Comparison of ENCODE assay signal across 16 cellular contexts in the genomic region with DNA sequence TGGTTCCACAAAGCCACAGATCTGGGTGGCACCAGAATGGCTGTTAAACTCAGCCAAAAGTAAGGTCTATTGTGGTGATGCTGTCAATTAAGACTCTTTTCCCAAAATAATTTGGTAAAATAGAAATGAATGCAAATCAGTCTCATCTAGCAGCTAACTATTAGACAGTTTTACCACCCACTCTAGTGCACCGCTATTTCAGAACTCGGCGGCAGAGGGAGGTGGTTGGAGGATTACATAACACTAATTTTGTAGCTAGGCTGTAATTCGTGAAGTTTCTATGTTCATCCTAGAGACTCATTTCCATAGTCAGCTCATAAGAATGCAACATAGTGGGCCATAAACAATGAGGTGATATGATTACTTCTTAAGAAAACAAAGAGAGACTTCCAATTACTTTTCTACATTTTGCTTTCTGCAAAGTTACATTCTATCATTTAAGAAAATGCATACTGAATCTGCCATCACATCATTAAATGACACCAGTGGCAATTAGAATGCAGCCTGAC.
DNase-seq lines count a peak whose midpoint lies in the region; ATAC-seq and TF ChIP-seq lines count a peak whose summit lies in the region.
"Had no signal": no experiment of that assay in that cellular context is flagged by ENCODE, and none has a peak within 500 bp of the region (broad histone marks: within the 10 kb centered on the region; RNA-seq: fewer than 3 reads in every experiment).

No MANE protein-coding gene starts in this region.

- no peaks in the 10 kb centered on the region for H3K9me3 ChIP-seq in breast epithelium
- H3K9me3 ChIP-seq: BE2C, Caco-2 had no signal

- H3K27me3 Mint-ChIP-seq in GM23338 (ENCODE audit: insufficient read depth, low read depth, poor library complexity) = peaks cover 1% of the 10 kb centered on the region
- H3K27me3 Mint-ChIP-seq: CD4-positive, alpha-beta T cell had no signal

- H3F3A ChIP-seq in GM23338 (replicated peaks; ENCODE audit: low read depth) = no peaks in the 10 kb centered on the region

- H3K36me3 ChIP-seq in GM23338 (ENCODE audit: insufficient read depth) = no peaks in the 10 kb centered on the region
- H3K36me3 ChIP-seq in breast epithelium = no peaks in the 10 kb centered on the region
- H3K36me3 ChIP-seq: BE2C had no signal

- intact Hi-C loops in breast epithelium (cut with DNase I; ENCODE audit: low total_unique reads) = loop anchor here (5.0 kb wide), 1 partner anchor 727 kb away; no protein-coding TSS in a partner anchor

- no peak overlapping the region for H3K4me2 ChIP-seq in GM23338

- ATAC-seq in GM23338 = no peak
- ATAC-seq: HCT116, HepG2 had no signal

- H3K4me1 Mint-ChIP-seq in GM23338 = peaks cover 3% of the 10 kb centered on the region; the same call in 1 of the 3 replicates

- H3K79me2 ChIP-seq in GM23338 (replicated peaks; ENCODE audit: insufficient read depth) = no peaks in the 10 kb centered on the region

- no peak overlapping the region for H3K4me3 Mint-ChIP-seq in GM23338
- H3K4me3 Mint-ChIP-seq: CD4-positive, alpha-beta T cell; HFFc6 had no signal

- no peak overlapping the region for H3K27ac Mint-ChIP-seq in GM23338
- H3K27ac Mint-ChIP-seq: CD4-positive, alpha-beta T cell; HFFc6 had no signal

- H4K20me1 ChIP-seq in GM23338 (replicated peaks; ENCODE audit: insufficient read depth) = no peaks in the 10 kb centered on the region

- H3K27me3 ChIP-seq in GM23338 (ENCODE audit: insufficient read depth) (no peaks in the 10 kb centered on the region), breast epithelium (no peaks in the 10 kb centered on the region)
- H3K27me3 ChIP-seq: BE2C had no signal

- TF ChIP-seq CTCF in GM23338 (conservative IDR thresholded peaks at IDR 0.05; ENCODE audit: low read depth in 2 of 2) = no peak
- no peak for TF ChIP-seq CTCF in breast epithelium (IDR thresholded peaks at IDR 0.05)

- H3K9me2 ChIP-seq in GM23338 (ENCODE audit: insufficient read depth) = 0 out of 2 replicates have a peak, but pooled peaks cover 3% of the 10 kb centered on the region

- H3K9me3 Mint-ChIP-seq in GM23338 = peaks cover 13% of the 10 kb centered on the region; the same call in 2 of the 3 replicates
- H3K9me3 Mint-ChIP-seq: CD4-positive, alpha-beta T cell had no signal

- DNase-seq in GM23338 (ENCODE audit: low spot score) (no peak), caudate nucleus (lab: John Stamatoyannopoulos, UW) (peak in 23 of 61 donors; percentile 5 to 86 (median 32)), putamen (ENCODE audit: low spot score) (peak; percentile 77), DMS79 (lab: John Stamatoyannopoulos, UW) (no peak), GDM1 (lab: John Stamatoyannopoulos, UW) (no peak), breast epithelium (ENCODE audit: low spot score in 2 of 2) (no peak)
- DNase-seq: BE2C; C1 segment of cervical spinal cord; Caco-2; CD4-positive, alpha-beta T cell; GF-D8; GOT3; H7; HFFc6 had no signal

- H3K4me3 ChIP-seq in GM23338 (no peak overlapping the region), breast epithelium (no peak overlapping the region)

- no peak overlapping the region for H3K27ac ChIP-seq in GM23338 (ENCODE audit: low read depth)
- peak overlapping the region; percentile 27 for H3K27ac ChIP-seq in caudate nucleus (ENCODE audit: low read depth, low read length)
- H3K27ac ChIP-seq in breast epithelium = no peak overlapping the region

- no peak for TF ChIP-seq POLR2A in breast epithelium (IDR thresholded peaks at IDR 0.05)

- H3K4me1 ChIP-seq in GM23338 (ENCODE audit: insufficient read depth) (no peaks in the 10 kb centered on the region), breast epithelium (no peaks in the 10 kb centered on the region)
- H3K4me1 ChIP-seq: BE2C, Caco-2 had no signal

- H2AFZ ChIP-seq in GM23338 = peak overlapping the region; percentile 12; the same call in 1 of the 2 replicates

- peaks cover 7% of the 10 kb centered on the region; the same call in 1 of the 3 replicates for H3K36me3 Mint-ChIP-seq in GM23338 (ENCODE audit: low read depth)

TF ChIP-seq in GM23338, 12 proteins besides CTCF, POLR2A, EP300 and RAD21 (continues in another document):
- TF ChIP-seq ZNF462 (CRISPR knock-in tag; IDR thresholded peaks at IDR 0.05) (no peak), ETS1 (IDR thresholded peaks at IDR 0.05) (no peak), STAT1 (IDR thresholded peaks at IDR 0.05; ENCODE audit: unreplicated experiment) (no peak), JUNB (IDR thresholded peaks at IDR 0.05; ENCODE audit: unreplicated experiment) (no peak), POLR2AphosphoS5 (IDR thresholded peaks at IDR 0.05; ENCODE audit: low read depth) (no peak), CREB1 (CRISPR knock-in tag; IDR thresholded peaks at IDR 0.05; ENCODE audit: low read depth) (no peak), ZNF114 (CRISPR knock-in tag; IDR thresholded peaks at IDR 0.05) (no peak), EZH2 (IDR thresholded peaks at IDR 0.05; ENCODE audit: low read depth, unreplicated experiment) (no peak), NANOG (IDR thresholded peaks at IDR 0.05; ENCODE audit: borderline replicate concordance) (no peak), EZH2phosphoT487 (IDR thresholded peaks at IDR 0.05; ENCODE audit: unreplicated experiment) (no peak), ZNF331 (CRISPR knock-in tag; IDR thresholded peaks at IDR 0.05; ENCODE audit: low read depth) (no peak)
